ENCODE assay signal across 1 cellular context in the genomic region with DNA sequence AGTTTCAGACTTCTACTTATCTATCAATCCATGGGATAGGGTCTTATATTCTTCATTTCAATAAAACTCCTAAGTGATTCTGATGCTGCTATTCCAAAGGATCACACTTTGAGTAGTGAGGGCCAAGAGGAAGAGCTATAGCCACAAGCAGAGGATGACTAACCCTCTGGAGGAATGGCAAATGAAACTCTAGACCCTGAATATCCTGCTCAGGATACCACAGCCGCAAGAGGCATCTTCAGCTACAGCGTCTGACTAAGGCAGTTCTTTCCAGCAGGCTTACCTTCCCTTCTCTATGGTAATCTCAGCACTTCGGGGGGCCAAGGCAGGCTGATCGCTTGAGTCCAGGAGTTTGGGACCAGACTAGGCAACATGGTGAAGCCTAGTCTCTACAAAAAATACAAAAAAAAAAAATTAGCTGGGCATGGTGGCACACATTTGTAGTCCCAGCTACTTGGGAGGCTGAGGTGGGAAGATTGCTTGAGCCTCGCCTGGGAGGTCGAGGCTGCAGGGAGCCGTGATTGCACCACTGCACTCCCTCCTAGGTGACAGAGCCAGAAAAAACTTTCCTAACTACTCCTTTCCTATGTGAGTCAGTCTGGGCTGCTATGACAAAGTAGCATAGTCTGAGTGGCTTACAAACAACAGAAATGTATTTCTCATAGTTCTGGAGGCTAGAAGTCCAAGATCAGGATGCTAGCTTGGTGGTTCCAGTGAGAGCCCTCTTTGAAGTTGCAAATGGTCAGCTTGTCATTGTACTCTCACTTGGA.
TF ChIP-seq lines count a peak whose summit lies in the region.

No MANE protein-coding gene starts in this region.

TF ChIP-seq in SK-N-SH, 30 proteins besides CTCF, POLR2A, EP300 and RAD21 (continued from another document):
- peak; percentile 68; the same call in 1 of the 2 replicates for TF ChIP-seq TEAD4 (IDR thresholded peaks at IDR 0.05; ENCODE audit: borderline replicate concordance, insufficient read depth)
- TF ChIP-seq RXRA (IDR thresholded peaks at IDR 0.05; ENCODE audit: borderline replicate concordance, low read depth): peak; percentile 27; the same call in 1 of the 2 replicates
- TF ChIP-seq, protein P1, sequence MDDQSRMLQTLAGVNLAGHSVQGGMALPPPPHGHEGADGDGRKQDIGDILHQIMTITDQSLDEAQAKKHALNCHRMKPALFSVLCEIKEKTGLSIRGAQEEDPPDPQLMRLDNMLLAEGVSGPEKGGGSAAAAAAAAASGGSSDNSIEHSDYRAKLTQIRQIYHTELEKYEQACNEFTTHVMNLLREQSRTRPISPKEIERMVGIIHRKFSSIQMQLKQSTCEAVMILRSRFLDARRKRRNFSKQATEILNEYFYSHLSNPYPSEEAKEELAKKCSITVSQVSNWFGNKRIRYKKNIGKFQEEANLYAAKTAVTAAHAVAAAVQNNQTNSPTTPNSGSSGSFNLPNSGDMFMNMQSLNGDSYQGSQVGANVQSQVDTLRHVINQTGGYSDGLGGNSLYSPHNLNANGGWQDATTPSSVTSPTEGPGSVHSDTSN (IDR thresholded peaks at IDR 0.05): peak; percentile 49; the same call in 1 of the 2 replicates
- peak; percentile 43 for TF ChIP-seq TCF12 (IDR thresholded peaks at IDR 0.05)
- no peak for TF ChIP-seq SMC3 (IDR thresholded peaks at IDR 0.05; ENCODE audit: low read depth, low read length)
- TF ChIP-seq FOXM1 (IDR thresholded peaks at IDR 0.05; ENCODE audit: low read depth): no peak
- peak; percentile 42; the same call in 1 of the 2 replicates for TF ChIP-seq TAF1 (IDR thresholded peaks at IDR 0.05; ENCODE audit: borderline replicate concordance, low read depth, low read length)
- peak; percentile 36; the same call in 1 of the 2 replicates for TF ChIP-seq POLR2AphosphoS5 (IDR thresholded peaks at IDR 0.05; ENCODE audit: low read depth, low read length)
- TF ChIP-seq JUND (IDR thresholded peaks at IDR 0.05): peak; percentile 63
TF ChIP-seq in SK-N-SH: peak in this region for 10.
